In genomic region chr9:88814521-88815101, GRCh38 we compare ENCODE assay signal across 1 cellular context.
TF ChIP-seq lines count a peak whose summit lies in the region.

No MANE protein-coding gene starts in this region.

TF ChIP-seq in IMR-90, 13 proteins besides CTCF, POLR2A, EP300 and RAD21 (continued from another document):
- TF ChIP-seq ELK1 (IDR thresholded peaks at IDR 0.05; ENCODE audit: borderline replicate concordance, low read depth, low read length): no peak
